ENCODE assay signal across 13 cellular contexts in genomic region chr2:202847693-202848524, GRCh38. TPM values are rescaled to one million over a fixed set of nuclear protein-coding genes. Genes with fewer than 3 reads are reported as not detected.
A peak's percentile ranks its signal among the peaks of the same experiment; 100 is the strongest.
DNase-seq lines count a peak whose midpoint lies in the region; ATAC-seq and TF ChIP-seq lines count a peak whose summit lies in the region.
"Had no signal": no experiment of that assay in that cellular context is flagged by ENCODE, and none has a peak within 500 bp of the region (broad histone marks: within the 10 kb centered on the region; RNA-seq: fewer than 3 reads in every experiment).

No MANE protein-coding gene starts in this region.

- DNase-seq in activated T-helper 2 cell treated with anti-CD3 and anti-CD28 coated beads, Interferon-gamma antibody, Interleukin-2, Interleukin-4, amounts not matched to agents 10 μg/mL and 5 μg/mL and 100 μg/mL, durations not matched to agents 14 hours and 24 hours and 36 hours (ENCODE audit: low spot score), result no peak
- no peak for DNase-seq in T-helper 2 cell
- no peak for DNase-seq in activated CD4-positive, CD25-positive, alpha-beta regulatory T cell treated with anti-CD3 and anti-CD28 coated beads, Interleukin-2, amount 50 U/mL, for 72 hours
- DNase-seq: anterior cingulate cortex; kidney; NCI-H2081 treated with DMSO at 0.1 percent for 48 hours; stimulated activated CD4-positive, alpha-beta T cell treated with anti-CD3 and anti-CD28 coated beads, Interleukin-12 subunit alpha, Interleukin-12 subunit beta, amount 100 ng/mL, for 4 hours had no signal

- H2AFZ ChIP-seq in OCI-LY3 (ENCODE audit: low read depth, low read length), result no peak overlapping the region

- H3K27me3 Mint-ChIP-seq in activated T-helper 2 cell treated with anti-CD3 and anti-CD28 coated beads, Interferon-gamma antibody, Interleukin-2, Interleukin-4, amounts not matched to agents 10 μg/mL and 5 μg/mL and 100 μg/mL, durations not matched to agents 14 hours and 24 hours and 36 hours (ENCODE audit: low read depth), result no peaks in the 10 kb centered on the region
- H3K27me3 Mint-ChIP-seq: activated CD8-positive, alpha-beta T cell treated with anti-CD3 and anti-CD28 coated beads for 36 hours had no signal

- peaks cover 18% of the 10 kb centered on the region for H3K9me3 Mint-ChIP-seq in activated T-helper 2 cell treated with anti-CD3 and anti-CD28 coated beads, Interferon-gamma antibody, Interleukin-2, Interleukin-4, amounts not matched to agents 10 μg/mL and 5 μg/mL and 100 μg/mL, durations not matched to agents 14 hours and 24 hours and 36 hours

- intact Hi-C loops in activated T-helper 2 cell treated with anti-CD3 and anti-CD28 coated beads, Interferon-gamma antibody, Interleukin-2, Interleukin-4, amounts not matched to agents 10 μg/mL and 5 μg/mL and 100 μg/mL, durations not matched to agents 14 hours and 24 hours and 36 hours (cut with micrococcal nuclease), result no loop called here

- H3K4me3 ChIP-seq in OCI-LY3 (ENCODE audit: low read length), result peak overlapping the region; percentile 67

- H3K4me3 Mint-ChIP-seq in activated T-helper 2 cell treated with anti-CD3 and anti-CD28 coated beads, Interferon-gamma antibody, Interleukin-2, Interleukin-4, amounts not matched to agents 10 μg/mL and 5 μg/mL and 100 μg/mL, durations not matched to agents 14 hours and 24 hours and 36 hours (ENCODE audit: low read depth), result no peak overlapping the region
- H3K4me3 Mint-ChIP-seq: activated CD8-positive, alpha-beta T cell treated with anti-CD3 and anti-CD28 coated beads for 36 hours had no signal

- H3K27ac Mint-ChIP-seq in activated T-helper 2 cell treated with anti-CD3 and anti-CD28 coated beads, Interferon-gamma antibody, Interleukin-2, Interleukin-4, amounts not matched to agents 10 μg/mL and 5 μg/mL and 100 μg/mL, durations not matched to agents 14 hours and 24 hours and 36 hours, result no peak overlapping the region
- H3K27ac Mint-ChIP-seq: activated CD8-positive, alpha-beta T cell treated with anti-CD3 and anti-CD28 coated beads for 36 hours had no signal

- H3K9ac ChIP-seq in OCI-LY3 (ENCODE audit: low read length), result peak overlapping the region; percentile 83

- peak; percentile 79 for ATAC-seq in GM18498 (IDR thresholded peaks at IDR 0.05; ENCODE audit: unreplicated experiment)
- ATAC-seq in GM21381 (IDR thresholded peaks at IDR 0.05; ENCODE audit: unreplicated experiment), result peak; percentile 83
- ATAC-seq in HG03354 (IDR thresholded peaks at IDR 0.05; ENCODE audit: poor library complexity, severe bottlenecking, unreplicated experiment), result peak; percentile 52
- ATAC-seq in GM21528 (IDR thresholded peaks at IDR 0.05; ENCODE audit: low FRiP score, unreplicated experiment), result no peak
- ATAC-seq: activated CD8-positive, alpha-beta T cell treated with anti-CD3 and anti-CD28 coated beads for 36 hours had no signal

- H3K4me1 ChIP-seq in OCI-LY3 (ENCODE audit: low read length), result peaks cover 26% of the 10 kb centered on the region

- H3K4me2 ChIP-seq in OCI-LY3 (ENCODE audit: low read length), result peak overlapping the region; percentile 85

- no peaks in the 10 kb centered on the region for H3K4me1 Mint-ChIP-seq in activated T-helper 2 cell treated with anti-CD3 and anti-CD28 coated beads, Interferon-gamma antibody, Interleukin-2, Interleukin-4, amounts not matched to agents 10 μg/mL and 5 μg/mL and 100 μg/mL, durations not matched to agents 14 hours and 24 hours and 36 hours (ENCODE audit: low read depth)

- H4K20me1 ChIP-seq in OCI-LY3 (ENCODE audit: insufficient read depth, low read length), result no peaks in the 10 kb centered on the region

- H3K27ac ChIP-seq in OCI-LY3 (ENCODE audit: low read length), result peak overlapping the region; percentile 95

- H3K27me3 ChIP-seq in OCI-LY3 (ENCODE audit: low read depth, low read length), result no peaks in the 10 kb centered on the region

- no peak for TF ChIP-seq CTCF in OCI-LY3 (IDR thresholded peaks at IDR 0.05; ENCODE audit: low read depth, low read length)

- H3K36me3 Mint-ChIP-seq in activated T-helper 2 cell treated with anti-CD3 and anti-CD28 coated beads, Interferon-gamma antibody, Interleukin-2, Interleukin-4, amounts not matched to agents 10 μg/mL and 5 μg/mL and 100 μg/mL, durations not matched to agents 14 hours and 24 hours and 36 hours (ENCODE audit: low read depth), result peaks cover 5% of the 10 kb centered on the region

- H3K36me3 ChIP-seq in OCI-LY3 (replicated peaks; ENCODE audit: low read depth, low read length), result peaks cover 17% of the 10 kb centered on the region

- no peaks in the 10 kb centered on the region for H3K79me2 ChIP-seq in OCI-LY3 (ENCODE audit: low read length)

- peaks cover 12% of the 10 kb centered on the region for H3K9me3 ChIP-seq in OCI-LY3 (ENCODE audit: insufficient read depth, low read length)

RNA-seq across cellular contexts. Expression of gene ICA1L, which starts 23.7 kb away (rescaled TPM):
- 6.2 and 8.0 TPM in 2 replicates for total RNA-seq in activated T-helper 2 cell treated with anti-CD3 and anti-CD28 coated beads, Interferon-gamma antibody, Interleukin-2, Interleukin-4, amounts not matched to agents 10 μg/mL and 5 μg/mL and 100 μg/mL, durations not matched to agents 14 hours and 24 hours and 36 hours
